Comparison of ENCODE assay signal across 21 cellular contexts in genomic region chr17:15112881-15113617, GRCh38.
DNase-seq lines count a peak whose midpoint lies in the region; ATAC-seq, FAIRE-seq and TF ChIP-seq lines count a peak whose summit lies in the region.
"Had no signal": no experiment of that assay in that cellular context is flagged by ENCODE, and none has a peak within 500 bp of the region (broad histone marks: within the 10 kb centered on the region; RNA-seq: fewer than 3 reads in every experiment).

No MANE protein-coding gene starts in this region.

- H4K20me1 ChIP-seq in astrocyte (ENCODE audit: insufficient read depth, low read length): no peaks in the 10 kb centered on the region
- H4K20me1 ChIP-seq in hepatocyte (ENCODE audit: insufficient read depth, poor library complexity, severe bottlenecking): no peaks in the 10 kb centered on the region
- H4K20me1 ChIP-seq in OCI-LY7 (ENCODE audit: insufficient read depth, low read length): no peaks in the 10 kb centered on the region

- peaks cover 5% of the 10 kb centered on the region for H3K9me3 Mint-ChIP-seq in astrocyte (ENCODE audit: unreplicated experiment)

- no peak for FAIRE-seq in astrocyte (lab: Jason Lieb, UNC)

- TF ChIP-seq CTCF in astrocyte (IDR thresholded peaks at IDR 0.05; ENCODE audit: insufficient read depth, low read depth, low read length) (no peak), hepatocyte (IDR thresholded peaks at IDR 0.05; ENCODE audit: poor library complexity) (no peak), OCI-LY7 (conservative IDR thresholded peaks at IDR 0.05; ENCODE audit: low read length) (no peak)

- H3K36me3 ChIP-seq in astrocyte (ENCODE audit: insufficient read depth, low read length) (no peaks in the 10 kb centered on the region), hepatocyte (replicated peaks; ENCODE audit: insufficient read depth, low read depth) (no peaks in the 10 kb centered on the region), OCI-LY7 (ENCODE audit: insufficient read depth, low read length) (no peaks in the 10 kb centered on the region)
- H3K36me3 ChIP-seq: esophagus muscularis mucosa had no signal

- H3K9me3 ChIP-seq in astrocyte (ENCODE audit: insufficient read depth, low read depth, low read length): peaks cover 6% of the 10 kb centered on the region
- no peaks in the 10 kb centered on the region for H3K9me3 ChIP-seq in hepatocyte (ENCODE audit: low read depth)
- no peaks in the 10 kb centered on the region; the same call in 1 of the 2 replicates for H3K9me3 ChIP-seq in OCI-LY7 (ENCODE audit: low read length)
- H3K9me3 ChIP-seq: SK-N-SH had no signal

- H3K27me3 ChIP-seq in astrocyte (ENCODE audit: insufficient read depth, low read length) (no peaks in the 10 kb centered on the region), hepatocyte (no peaks in the 10 kb centered on the region)

- no peak overlapping the region for H3K4me3 Mint-ChIP-seq in astrocyte (ENCODE audit: unreplicated experiment)
- H3K4me3 Mint-ChIP-seq: stimulated activated naive CD8-positive, alpha-beta T cell treated with anti-CD3 and anti-CD28 coated beads, Interleukin-15, Interleukin-2, amounts not matched to agents 100 ng/mL and 50 ng/mL, for 24 hours had no signal

- POLR2A ChIA-PET in OCI-LY7 (lab: Charles Lee): interaction anchor here (0.7 kb wide), 1 partner anchor 57 kb away, joined by 3 read pairs; no protein-coding TSS in a partner anchor

- DNase-seq in Right ventricle myocardium inferior (ENCODE audit: missing footprints): no peak
- DNase-seq in cardiac septum (ENCODE audit: low spot score): no peak
- no peak for DNase-seq in astrocyte (ENCODE audit: low read depth)
- DNase-seq in hepatocyte (ENCODE audit: low spot score): peak; percentile 24
- no peak for DNase-seq in OCI-LY7 (ENCODE audit: low spot score)
- no peak for DNase-seq in A172 (ENCODE audit: low spot score)
- DNase-seq: ACHN; activated CD4-positive, alpha-beta T cell treated with anti-CD3 and anti-CD28 coated beads for 48 hours; activated naive CD4-positive, alpha-beta T cell treated with Interleukin-2 at 50 U/mL for 16 hours; COR-L47; dorsolateral prefrontal cortex; GF-D8; H7; NCI-H187 treated with DMSO at 0.1 percent for 48 hours; NCI-H510A; SK-N-SH; stimulated activated CD4-positive, alpha-beta T cell treated with anti-CD3 and anti-CD28 coated beads, Interleukin-15, amount 100 ng/mL, for 24 hours had no signal

- H2AFZ ChIP-seq in astrocyte (ENCODE audit: low read depth, low read length): peak overlapping the region; percentile 43
- H2AFZ ChIP-seq in hepatocyte: no peak overlapping the region
- H2AFZ ChIP-seq in OCI-LY7 (ENCODE audit: low read length): no peak overlapping the region

- H3K27ac Mint-ChIP-seq in astrocyte (ENCODE audit: unreplicated experiment): peak overlapping the region; percentile 10
- H3K27ac Mint-ChIP-seq: stimulated activated naive CD8-positive, alpha-beta T cell treated with anti-CD3 and anti-CD28 coated beads, Interleukin-15, Interleukin-2, amounts not matched to agents 100 ng/mL and 50 ng/mL, for 24 hours had no signal

- BruUV-seq in OCI-LY7 (replicated peaks; lab: Mats Ljungman, UMichigan): no TSS peak

- intact Hi-C loops in Right ventricle myocardium inferior (cut with DNase I) (no loop called here), cardiac septum (cut with DNase I) (no loop called here), OCI-LY7 (cut with micrococcal nuclease; ENCODE audit: unreplicated experiment) (no loop called here)

- no peak overlapping the region for H3K9ac ChIP-seq in astrocyte (ENCODE audit: low read length)
- H3K9ac ChIP-seq: SK-N-SH had no signal

- H3K4me3 ChIP-seq in astrocyte (ENCODE audit: insufficient read depth, low read depth, low read length): no peak overlapping the region
- H3K4me3 ChIP-seq in hepatocyte: no peak overlapping the region
- H3K4me3 ChIP-seq in OCI-LY7 (ENCODE audit: low read depth, low read length, poor library complexity, severe bottlenecking): no peak overlapping the region
- H3K4me3 ChIP-seq: dorsolateral prefrontal cortex, esophagus muscularis mucosa had no signal

- H3K4me1 ChIP-seq in astrocyte (ENCODE audit: insufficient read depth, low read length): peaks cover 8% of the 10 kb centered on the region
- H3K4me1 ChIP-seq in hepatocyte (ENCODE audit: insufficient read depth): peaks cover 5% of the 10 kb centered on the region
- peaks cover 26% of the 10 kb centered on the region for H3K4me1 ChIP-seq in OCI-LY7 (ENCODE audit: insufficient read depth, low read length, poor library complexity, severe bottlenecking)

- peak overlapping the region; percentile 35 for H3K4me2 ChIP-seq in astrocyte (ENCODE audit: low read length)
- H3K4me2 ChIP-seq in hepatocyte: peak overlapping the region; percentile 59
- no peak overlapping the region for H3K4me2 ChIP-seq in OCI-LY7 (ENCODE audit: low read length)
- H3K4me2 ChIP-seq: SK-N-SH had no signal

- no peaks in the 10 kb centered on the region for H3K79me2 ChIP-seq in astrocyte (ENCODE audit: insufficient read depth, low read length)
- H3K79me2 ChIP-seq in hepatocyte: no peaks in the 10 kb centered on the region
- no peaks in the 10 kb centered on the region for H3K79me2 ChIP-seq in OCI-LY7 (ENCODE audit: insufficient read depth, low read depth, low read length)

- H3K9me2 ChIP-seq in hepatocyte (replicated peaks; ENCODE audit: insufficient read depth) (no peaks in the 10 kb centered on the region), OCI-LY7 (ENCODE audit: insufficient read depth, low read length) (no peaks in the 10 kb centered on the region)
- H3K9me2 ChIP-seq: SK-N-SH had no signal

- H3K27me3 Mint-ChIP-seq in astrocyte (ENCODE audit: low read depth, unreplicated experiment): no peaks in the 10 kb centered on the region
- H3K27me3 Mint-ChIP-seq: stimulated activated naive CD8-positive, alpha-beta T cell treated with anti-CD3 and anti-CD28 coated beads, Interleukin-15, Interleukin-2, amounts not matched to agents 100 ng/mL and 50 ng/mL, for 24 hours had no signal

- 29% methylated on average over 13 of the region's 13 CpGs for WGBS in hepatocyte (ENCODE audit: low lambda C conversion rate, missing lambda C conversion rate)

- H3K36me3 Mint-ChIP-seq in astrocyte (ENCODE audit: low read depth, unreplicated experiment): no peaks in the 10 kb centered on the region

- H3K4me1 Mint-ChIP-seq in astrocyte (ENCODE audit: low read depth, unreplicated experiment): peaks cover 13% of the 10 kb centered on the region

- CTCF ChIA-PET in OCI-LY7 (lab: Charles Lee; ENCODE audit: unreplicated experiment): no interaction called here

- H3K27ac ChIP-seq in astrocyte (ENCODE audit: low read depth, low read length) (no peak overlapping the region), hepatocyte (no peak overlapping the region), OCI-LY7 (ENCODE audit: low read depth, low read length, poor library complexity, severe bottlenecking) (no peak overlapping the region)
- H3K27ac ChIP-seq: dorsolateral prefrontal cortex, esophagus muscularis mucosa had no signal

- peak; percentile 68 for ATAC-seq in Right ventricle myocardium inferior
- no peak for ATAC-seq in GM19452 (IDR thresholded peaks at IDR 0.05; ENCODE audit: unreplicated experiment)
- ATAC-seq in GM21723 (IDR thresholded peaks at IDR 0.05; ENCODE audit: unreplicated experiment): no peak
